Comparison of ENCODE assay signal across 10 cellular contexts in genomic region chr1:225812488-225813249, GRCh38. TPM values are rescaled to one million over a fixed set of nuclear protein-coding genes. Genes with fewer than 3 reads are reported as not detected.
DNase-seq lines count a peak whose midpoint lies in the region; ATAC-seq, FAIRE-seq and TF ChIP-seq lines count a peak whose summit lies in the region.
"Had no signal": no experiment of that assay in that cellular context is flagged by ENCODE, and none has a peak within 500 bp of the region (broad histone marks: within the 10 kb centered on the region; RNA-seq: fewer than 3 reads in every experiment).

No MANE protein-coding gene starts in this region.

- no TSS peak for BruUV-seq in HepG2 (replicated peaks; lab: Mats Ljungman, UMichigan)

- no peak overlapping the region for H2AFZ ChIP-seq in HepG2 (ENCODE audit: low read length)

- H3K4me1 ChIP-seq in ascending aorta (peaks cover 39 to 54% of the 10 kb centered on the region in 2 donors), HepG2 (ENCODE audit: insufficient read depth, low read length) (peaks cover 74% of the 10 kb centered on the region), subcutaneous abdominal adipose tissue (ENCODE audit: control insufficient read depth in 5 of 5, insufficient read depth in 5 of 5, low read length in 5 of 5) (peaks cover 45 to 79% (median 72%) of the 10 kb centered on the region in 5 donors)

- POLR2A ChIA-PET in HepG2 (lab: Yijun Ruan, JAX) = interaction anchor here (0.6 to 6.3 kb wide), 11 partner anchors 10 to 250 kb away, joined by 3 to 87 read pairs (median 5); partner anchors contain the start of genes H3-3A, PYCR2, SRP9 and TMEM63A
- POLR2A ChIA-PET in CD4-positive, alpha-beta T cell (lab: Charles Lee) = interaction anchor here (1.6 to 5.0 kb wide), 2 partner anchors 23 to 35 kb away, joined by 6 to 42 read pairs; partner anchors contain the start of gene SRP9

- H3K79me2 ChIP-seq in HepG2 (ENCODE audit: insufficient read depth, low read length) = peaks cover 40% of the 10 kb centered on the region

- no peaks in the 10 kb centered on the region for H3K27me3 Mint-ChIP-seq in CD4-positive, alpha-beta T cell

- in situ Hi-C loops in HepG2 (cut with HindIII; ENCODE audit: extremely low pct_ligation_motif_present, low pct_unique_long_range_greater_than_20kb) = no loop called here

- intact Hi-C loops in ascending aorta (cut with DNase I) = no loop called here
- intact Hi-C loops in HepG2 (cut with micrococcal nuclease; ENCODE audit: unreplicated experiment) = loop anchor here (1.0 to 2.0 kb wide), 3 partner anchors 32 to 70 kb away; partner anchors contain the start of genes SRP9 and TMEM63A
- intact Hi-C loops in CD4-positive, alpha-beta T cell (cut with DNase I, micrococcal nuclease) = no loop called here

- H3K9ac ChIP-seq in HepG2 (ENCODE audit: insufficient read depth, low read depth, low read length) = peak overlapping the region; percentile 38
- peak overlapping the region in 4 of 5 donors; percentile 12 to 71 (median 59) for H3K9ac ChIP-seq in subcutaneous abdominal adipose tissue (ENCODE audit: low read length in 5 of 5)

- no peak overlapping the region for H3K4me3 Mint-ChIP-seq in CD4-positive, alpha-beta T cell
- H3K4me3 Mint-ChIP-seq: activated CD8-positive, alpha-beta memory T cell treated with anti-CD3 and anti-CD28 coated beads, Interleukin-2, amount 10 ng/mL, durations not matched to agents 7 days and 5 days had no signal

- H3K27ac Mint-ChIP-seq in CD4-positive, alpha-beta T cell = no peak overlapping the region
- H3K27ac Mint-ChIP-seq: activated CD8-positive, alpha-beta memory T cell treated with anti-CD3 and anti-CD28 coated beads, Interleukin-2, amount 10 ng/mL, durations not matched to agents 7 days and 5 days had no signal

- H3K4me3 ChIP-seq in ascending aorta (peak overlapping the region in 1 of 2 donors; percentile 7), HepG2 (replicated peaks in 1 of 3; ENCODE audit: insufficient read depth in 1 of 3, low read depth in 2 of 3, low read length in 3 of 3) (peak overlapping the region in 2 of 3 experiments; percentile 11 to 87; a peak in 3 of 6 replicates), subcutaneous abdominal adipose tissue (ENCODE audit: low read depth in 1 of 5, low read length in 5 of 5) (peak overlapping the region in 4 of 5 donors; percentile 80 to 85 (median 82))

- DNase-seq in DMS153 treated with DMSO at 0.1 percent for 48 hours (lab: John Stamatoyannopoulos, UW; ENCODE audit: unreplicated experiment) (peak; percentile 36), DMS153 (lab: John Stamatoyannopoulos, UW) (no peak), ascending aorta (ENCODE audit: low spot score in 2 of 2) (no peak), HepG2 (ENCODE audit: low spot score) (no peak), GM19240 (ENCODE audit: insufficient read length, low spot score) (no peak)
- DNase-seq in CD4-positive, alpha-beta T cell = no peak
- DNase-seq: activated CD8-positive, alpha-beta memory T cell treated with anti-CD3 and anti-CD28 coated beads, Interleukin-2, amount 10 ng/mL, durations not matched to agents 7 days and 5 days had no signal

- H3K36me3 ChIP-seq in ascending aorta (no peaks in the 10 kb centered on the region), HepG2 (replicated peaks in 1 of 2; ENCODE audit: control insufficient read depth in 1 of 2, insufficient read depth in 2 of 2, low read length in 2 of 2) (peaks cover 0 to 1% of the 10 kb centered on the region in 2 experiments; a peak in 1 of 5 replicates), subcutaneous abdominal adipose tissue (ENCODE audit: control insufficient read depth in 5 of 5, insufficient read depth in 5 of 5, low read length in 5 of 5) (peaks cover 0 to 9% (median 2%) of the 10 kb centered on the region in 5 donors)

- no peak for TF ChIP-seq RAD21 in HepG2 (CRISPR knock-in tag; IDR thresholded peaks at IDR 0.05)

- CTCF ChIA-PET in HepG2 (lab: Yijun Ruan, JAX; ENCODE audit: low intra/inter-chr PET ratio, low total read pairs) = no interaction called here
- CTCF ChIA-PET in CD4-positive, alpha-beta T cell (lab: Charles Lee) = no interaction called here

- H3K9me3 ChIP-seq in ascending aorta = no peaks in the 10 kb centered on the region
- H3K9me3 ChIP-seq in HepG2 (ENCODE audit: low read length) = no peaks in the 10 kb centered on the region
- H3K9me3 ChIP-seq in subcutaneous abdominal adipose tissue (ENCODE audit: control insufficient read depth in 5 of 5, low read length in 5 of 5) = no peaks in the 10 kb centered on the region
- H3K9me3 ChIP-seq in CD4-positive, alpha-beta T cell (ENCODE audit: control insufficient read depth, low read length) = no peaks in the 10 kb centered on the region

- peak; percentile 55 for FAIRE-seq in HepG2 (lab: Jason Lieb, UNC)

- H3K4me1 Mint-ChIP-seq in CD4-positive, alpha-beta T cell (ENCODE audit: low read depth) = no peaks in the 10 kb centered on the region

- H3K4me2 ChIP-seq in HepG2 (ENCODE audit: low read depth, low read length) = peak overlapping the region; percentile 93

- H3K36me3 Mint-ChIP-seq in CD4-positive, alpha-beta T cell (ENCODE audit: low read depth) = no peaks in the 10 kb centered on the region
- H3K36me3 Mint-ChIP-seq: activated CD8-positive, alpha-beta memory T cell treated with anti-CD3 and anti-CD28 coated beads, Interleukin-2, amount 10 ng/mL, durations not matched to agents 7 days and 5 days had no signal

- H3K27ac ChIP-seq in ascending aorta = peak overlapping the region; percentile 89 to 90
- peak overlapping the region; percentile 72 for H3K27ac ChIP-seq in HepG2 (ENCODE audit: extremely low read length, insufficient read depth, low read length)
- peak overlapping the region; percentile 91 for H3K27ac ChIP-seq in subcutaneous abdominal adipose tissue (ENCODE audit: low read depth, low read length)
- H3K27ac ChIP-seq in CD4-positive, alpha-beta T cell (ENCODE audit: low read depth, low read length) = no peak overlapping the region
- H3K27ac ChIP-seq: 22Rv1 had no signal

- H3K27me3 ChIP-seq in ascending aorta (no peaks in the 10 kb centered on the region), HepG2 (ENCODE audit: control insufficient read depth in 1 of 2, insufficient read depth in 2 of 2, low read length in 2 of 2) (no peaks in the 10 kb centered on the region), subcutaneous abdominal adipose tissue (ENCODE audit: control insufficient read depth in 5 of 5, insufficient read depth in 4 of 5, low read length in 5 of 5) (peaks cover 0 to 3% (median 0%) of the 10 kb centered on the region in 5 donors)
- H3K27me3 ChIP-seq in CD4-positive, alpha-beta T cell (ENCODE audit: control insufficient read depth, insufficient read depth, low read length) = no peaks in the 10 kb centered on the region

- no peaks in the 10 kb centered on the region for H4K20me1 ChIP-seq in HepG2 (ENCODE audit: insufficient read depth, low read length)

- H3K9me3 Mint-ChIP-seq in CD4-positive, alpha-beta T cell = no peaks in the 10 kb centered on the region

- TF ChIP-seq CTCF in ascending aorta (IDR thresholded peaks at IDR 0.05) = no peak
- no peak for TF ChIP-seq CTCF in HepG2 (CRISPR knock-in tag; IDR thresholded peaks at IDR 0.05)
- no peak for TF ChIP-seq CTCF in CD4-positive, alpha-beta T cell (IDR thresholded peaks at IDR 0.05)

- ATAC-seq in HepG2 (peak; percentile 4), GM19035 (IDR thresholded peaks at IDR 0.05; ENCODE audit: unreplicated experiment) (no peak)
- ATAC-seq in CD4-positive, alpha-beta T cell (ENCODE audit: poor library complexity) = no peak
- ATAC-seq: activated CD8-positive, alpha-beta memory T cell treated with anti-CD3 and anti-CD28 coated beads, Interleukin-2, amount 10 ng/mL, durations not matched to agents 7 days and 5 days had no signal

- 68% methylated on average over 6 of the region's 8 CpGs for WGBS in HepG2 (ENCODE audit: low lambda C conversion rate)

- no peak for TF ChIP-seq EP300 in HepG2 (IDR thresholded peaks at IDR 0.05; ENCODE audit: low read depth in 2 of 2, low read length in 2 of 2)
- no peak for TF ChIP-seq EP300 in HepG2 (CRISPR knock-in tag; IDR thresholded peaks at IDR 0.05; ENCODE audit: borderline replicate concordance)

- no peak for TF ChIP-seq POLR2A in HepG2 (IDR thresholded peaks at IDR 0.05; ENCODE audit: insufficient read depth in 1 of 2, low read depth in 2 of 2, low read length in 2 of 2)

RNA-seq across cellular contexts. Expression of gene EPHX1, which starts 2.7 kb away (rescaled TPM):
- 127 TPM for total RNA-seq in ascending aorta
- 28.8 and 36.5 TPM in 2 replicates for total RNA-seq in HepG2 (2016; rRNA removed; fragmentation: Illumina TruSeq; extraction: Trizol)
- 20.0 and 23.1 TPM in 2 replicates for total RNA-seq in HepG2 (2016; cell fraction: cytosol; rRNA removed; fragmentation: Illumina TruSeq; extraction: Trizol; ENCODE audit: low read depth)
- 20.9 and 35.8 TPM in 2 replicates for total RNA-seq in HepG2 (2016; cell fraction: insoluble cytoplasmic fraction; rRNA removed; fragmentation: Illumina TruSeq; extraction: Trizol)
- total RNA-seq in HepG2 (2016; cell fraction: membrane; rRNA removed; fragmentation: Illumina TruSeq; extraction: Trizol) = 36.4 and 40.0 TPM in 2 replicates
- 48.7 and 54.7 TPM in 2 replicates for total RNA-seq in HepG2 (2016; cell fraction: nucleus; rRNA removed; fragmentation: Illumina TruSeq; extraction: Trizol)
- polyA plus RNA-seq in HepG2 (2011; rRNA removed) = 27.7 and 38.3 TPM in 2 replicates
- polyA plus RNA-seq in HepG2 (2011; cell fraction: cytosol; rRNA removed) = 18.6 and 23.4 TPM in 2 replicates
- 29.6 and 32.2 TPM in 2 replicates for polyA plus RNA-seq in HepG2 (2011; cell fraction: nucleus; rRNA removed)
- polyA plus RNA-seq in HepG2 (2012) = 80.6 and 134 TPM in 2 replicates
- 67.8 and 68.1 TPM in 2 replicates for polyA plus RNA-seq in HepG2 (2016; cell fraction: cytosol; fragmentation: Illumina TruSeq; extraction: Trizol; ENCODE audit: low read depth)
- 43.8 and 55.8 TPM in 2 replicates for polyA plus RNA-seq in HepG2 (2016; cell fraction: insoluble cytoplasmic fraction; fragmentation: Illumina TruSeq; extraction: Trizol; ENCODE audit: low read depth)
- polyA plus RNA-seq in HepG2 (2016; cell fraction: membrane; fragmentation: Illumina TruSeq; extraction: Trizol; ENCODE audit: low read depth) = 77.2 and 87.4 TPM in 2 replicates
- polyA plus RNA-seq in HepG2 (2016; cell fraction: nucleus; fragmentation: Illumina TruSeq; extraction: Trizol; ENCODE audit: insufficient read depth, low read depth) = 134 and 141 TPM in 2 replicates
- 20.7 and 23.4 TPM in 2 replicates for polyA minus RNA-seq in HepG2 (2011; rRNA and poly(A)+ RNA removed; ENCODE audit: low replicate concordance)
- 21.0 and 23.9 TPM in 2 replicates for polyA minus RNA-seq in HepG2 (2011; cell fraction: cytosol; rRNA and poly(A)+ RNA removed)
- 15.3 and 18.4 TPM in 2 replicates for polyA minus RNA-seq in HepG2 (2011; cell fraction: nucleus; rRNA and poly(A)+ RNA removed)
- under 1 TPM; 0.34 to 0.47 TPM for total RNA-seq in CD4-positive, alpha-beta T cell

RNA-seq across cellular contexts. Expression of gene SRP9, which starts 35.0 kb away (rescaled TPM):
- total RNA-seq in ascending aorta (49.4 TPM), HepG2 (2016; rRNA removed; fragmentation: Illumina TruSeq; extraction: Trizol) (251 and 524 TPM in 2 replicates)
- 34.2 and 43.4 TPM in 2 replicates for total RNA-seq in HepG2 (2016; cell fraction: cytosol; rRNA removed; fragmentation: Illumina TruSeq; extraction: Trizol; ENCODE audit: low read depth)
- total RNA-seq in HepG2 (2016; cell fraction: insoluble cytoplasmic fraction; rRNA removed; fragmentation: Illumina TruSeq; extraction: Trizol) = 284 and 524 TPM in 2 replicates
- 119 and 121 TPM in 2 replicates for total RNA-seq in HepG2 (2016; cell fraction: membrane; rRNA removed; fragmentation: Illumina TruSeq; extraction: Trizol)
- total RNA-seq in HepG2 (2016; cell fraction: nucleus; rRNA removed; fragmentation: Illumina TruSeq; extraction: Trizol) = 114 and 119 TPM in 2 replicates
- polyA plus RNA-seq in HepG2 (2011; rRNA removed) = 217 and 307 TPM in 2 replicates
- polyA plus RNA-seq in HepG2 (2011; cell fraction: cytosol; rRNA removed) = 155 and 238 TPM in 2 replicates
- 51.6 and 71.1 TPM in 2 replicates for polyA plus RNA-seq in HepG2 (2011; cell fraction: nucleus; rRNA removed)
- 199 and 240 TPM in 2 replicates for polyA plus RNA-seq in HepG2 (2012)
- polyA plus RNA-seq in HepG2 (2016; cell fraction: cytosol; fragmentation: Illumina TruSeq; extraction: Trizol; ENCODE audit: low read depth) = 47.7 and 66.3 TPM in 2 replicates
- polyA plus RNA-seq in HepG2 (2016; cell fraction: insoluble cytoplasmic fraction; fragmentation: Illumina TruSeq; extraction: Trizol; ENCODE audit: low read depth) = 592 and 651 TPM in 2 replicates
- polyA plus RNA-seq in HepG2 (2016; cell fraction: membrane; fragmentation: Illumina TruSeq; extraction: Trizol; ENCODE audit: low read depth) = 142 and 155 TPM in 2 replicates
- polyA plus RNA-seq in HepG2 (2016; cell fraction: nucleus; fragmentation: Illumina TruSeq; extraction: Trizol; ENCODE audit: insufficient read depth, low read depth) = 229 and 237 TPM in 2 replicates
- polyA minus RNA-seq in HepG2 (2011; rRNA and poly(A)+ RNA removed; ENCODE audit: low replicate concordance) = 170 and 215 TPM in 2 replicates
- polyA minus RNA-seq in HepG2 (2011; cell fraction: cytosol; rRNA and poly(A)+ RNA removed) = 83.5 and 103 TPM in 2 replicates
- polyA minus RNA-seq in HepG2 (2011; cell fraction: nucleus; rRNA and poly(A)+ RNA removed) = 38.2 and 45.3 TPM in 2 replicates
- 10 to 100 TPM; 63.7 to 69.8 TPM for total RNA-seq in CD4-positive, alpha-beta T cell

Comparison
In these comparisons a context has a peak if more than half of its experiments do, and no peak if none do; other contexts are left out.
1. RNA of gene EPHX1, which starts 2.7 kb away (total RNA-seq): 127 TPM in ascending aorta (single experiment) and 20.0 to 54.7 TPM in HepG2; 0.34 to 0.47 TPM in CD4-positive, alpha-beta T cell; every median in the first group is over 10 times any median in the second.